Comparison of ENCODE assay signal across 19 cellular contexts in genomic region chr18:48836806-48837615, GRCh38.
A peak's percentile ranks its signal among the peaks of the same experiment; 100 is the strongest.
DNase-seq lines count a peak whose midpoint lies in the region; ATAC-seq and TF ChIP-seq lines count a peak whose summit lies in the region.
"Had no signal": no experiment of that assay in that cellular context is flagged by ENCODE, and none has a peak within 500 bp of the region (broad histone marks: within the 10 kb centered on the region; RNA-seq: fewer than 3 reads in every experiment).

No MANE protein-coding gene starts in this region.

- H2AK9ac ChIP-seq in IMR-90 (replicated peaks; ENCODE audit: low read depth, low read length, poor library complexity) = peak overlapping the region; percentile 23

- no peak overlapping the region; a peak in 1 of 4 replicates for H4K8ac ChIP-seq in IMR-90 (ENCODE audit: low read depth in 2 of 2, low read length in 2 of 2)

- H3K9ac ChIP-seq in IMR-90 (ENCODE audit: low read depth, low read length) = no peak overlapping the region

- no peak overlapping the region for H4K91ac ChIP-seq in IMR-90 (ENCODE audit: insufficient read depth, low read depth, low read length)

- no peak overlapping the region for H3K18ac ChIP-seq in IMR-90 (ENCODE audit: low read depth, low read length)

- H3K9me1 ChIP-seq in IMR-90 (ENCODE audit: insufficient read depth, low read length) = peaks cover 34% of the 10 kb centered on the region

- peaks cover 19 to 77% of the 10 kb centered on the region in 2 experiments for H3K79me1 ChIP-seq in IMR-90 (ENCODE audit: low read depth in 1 of 2, low read length in 2 of 2)

- H2AFZ ChIP-seq in IMR-90 (replicated peaks; ENCODE audit: low read length, poor library complexity) = no peak overlapping the region

- no peaks in the 10 kb centered on the region for H3K27me3 Mint-ChIP-seq in CD4-positive, alpha-beta memory T cell
- H3K27me3 Mint-ChIP-seq in dendritic cell treated with granulocyte-macrophage colony-stimulating factor and Interleukin-4, amounts not matched to agents 40 ng/mL and 50 ng/mL, for 4 days = peaks cover 13% of the 10 kb centered on the region
- H3K27me3 Mint-ChIP-seq in osteocyte (ENCODE audit: unreplicated experiment) = no peaks in the 10 kb centered on the region
- H3K27me3 Mint-ChIP-seq in progenitor cell of endocrine pancreas = no peaks in the 10 kb centered on the region
- H3K27me3 Mint-ChIP-seq: activated B cell treated with CpG ODN at 0.5 μM for 24 hours; stimulated activated naive CD8-positive, alpha-beta T cell treated with anti-CD3 and anti-CD28 coated beads, Interleukin-15, Interleukin-2, amounts not matched to agents 100 ng/mL and 50 ng/mL, for 24 hours had no signal

- peaks cover 0 to 2% (median 0%) of the 10 kb centered on the region in 8 donors for H3K9me3 Mint-ChIP-seq in CD4-positive, alpha-beta memory T cell
- H3K9me3 Mint-ChIP-seq in dendritic cell treated with granulocyte-macrophage colony-stimulating factor and Interleukin-4, amounts not matched to agents 40 ng/mL and 50 ng/mL, for 4 days = no peaks in the 10 kb centered on the region
- H3K9me3 Mint-ChIP-seq in osteocyte (ENCODE audit: unreplicated experiment) (no peaks in the 10 kb centered on the region), progenitor cell of endocrine pancreas (ENCODE audit: low read depth) (no peaks in the 10 kb centered on the region)
- H3K9me3 Mint-ChIP-seq: activated B cell treated with CpG ODN at 0.5 μM for 24 hours; stimulated activated naive CD8-positive, alpha-beta T cell treated with anti-CD3 and anti-CD28 coated beads, Interleukin-15, Interleukin-2, amounts not matched to agents 100 ng/mL and 50 ng/mL, for 24 hours had no signal

- POLR2A ChIA-PET in CD4-positive, alpha-beta memory T cell (lab: Charles Lee; ENCODE audit: partially characterized antibody) = interaction anchor here (3.4 to 8.1 kb wide), 3 partner anchors 22 to 114 kb away, joined by 17 to 101 read pairs (median 44); partner anchors contain the start of gene SMAD7
- POLR2A ChIA-PET in IMR-90 (lab: Charles Lee; ENCODE audit: unreplicated experiment) = no interaction called here

- in situ Hi-C loops in IMR-90 (cut with MboI; ENCODE audit: low sequenced_read_pairs) = no loop called here

- H3K4me2 ChIP-seq in IMR-90 (ENCODE audit: low read depth, low read length) = no peak overlapping the region

- no peaks in the 10 kb centered on the region for H3K27me3 ChIP-seq in CD4-positive, alpha-beta memory T cell (ENCODE audit: insufficient read depth, low read length)
- H3K27me3 ChIP-seq in IMR-90 (ENCODE audit: control insufficient read depth, insufficient read depth, low read length) = no peaks in the 10 kb centered on the region
- H3K27me3 ChIP-seq: ovary had no signal

- H4K20me1 ChIP-seq in IMR-90 (ENCODE audit: insufficient read depth, low read length) = no peaks in the 10 kb centered on the region; the same call in 1 of the 2 replicates

- H3K36me3 ChIP-seq in CD4-positive, alpha-beta memory T cell (ENCODE audit: insufficient read depth, low read length) = no peaks in the 10 kb centered on the region
- H3K36me3 ChIP-seq in IMR-90 (ENCODE audit: control insufficient read depth, insufficient read depth, low read length) = no peaks in the 10 kb centered on the region; the same call in none of the 2 replicates
- H3K36me3 ChIP-seq: left ventricle myocardium inferior, ovary had no signal

- H2BK15ac ChIP-seq in IMR-90 (ENCODE audit: low read depth, low read length) = no peak overlapping the region

- H3K9me3 ChIP-seq in CD4-positive, alpha-beta memory T cell (ENCODE audit: control insufficient read depth in 1 of 2, low read length in 2 of 2) = no peaks in the 10 kb centered on the region
- H3K9me3 ChIP-seq in IMR-90 (ENCODE audit: control insufficient read depth, insufficient read depth, low read length) = no peaks in the 10 kb centered on the region
- H3K9me3 ChIP-seq: Caco-2, left ventricle myocardium inferior, ovary had no signal

- no peak for TF ChIP-seq POLR2A in IMR-90 (IDR thresholded peaks at IDR 0.05; ENCODE audit: low read depth, low read length)

- CTCF ChIA-PET in CD4-positive, alpha-beta memory T cell (lab: Charles Lee; ENCODE audit: partially characterized antibody) = no interaction called here
- CTCF ChIA-PET in IMR-90 (lab: Yijun Ruan, JAX) = no interaction called here

- peaks cover 100% of the 10 kb centered on the region for H3K4me1 ChIP-seq in CD4-positive, alpha-beta memory T cell (ENCODE audit: insufficient read depth, low read length)
- peaks cover 40% of the 10 kb centered on the region for H3K4me1 ChIP-seq in IMR-90 (ENCODE audit: control insufficient read depth, insufficient read depth, low read length)
- H3K4me1 ChIP-seq: Caco-2 had no signal

- TF ChIP-seq CTCF in IMR-90 (conservative IDR thresholded peaks at IDR 0.05; ENCODE audit: low read depth, low read length) (no peak), osteocyte (IDR thresholded peaks at IDR 0.05) (no peak), progenitor cell of endocrine pancreas (IDR thresholded peaks at IDR 0.05; ENCODE audit: unreplicated experiment) (no peak)

- H3K23ac ChIP-seq in IMR-90 (ENCODE audit: low read depth, low read length) = no peak overlapping the region

- peak overlapping the region; percentile 17 for H3K27ac ChIP-seq in CD4-positive, alpha-beta memory T cell (ENCODE audit: low read depth, low read length)
- no peak overlapping the region for H3K27ac ChIP-seq in IMR-90 (ENCODE audit: insufficient read depth, low read length)
- H3K27ac ChIP-seq: left ventricle myocardium inferior, ovary had no signal

- no peak overlapping the region; the same call in 1 of the 2 replicates for H2BK20ac ChIP-seq in IMR-90 (ENCODE audit: low read depth, low read length)

- no peak overlapping the region for H4K5ac ChIP-seq in IMR-90 (ENCODE audit: low read depth, low read length)

- peaks cover 0 to 1% of the 10 kb centered on the region in 2 donors for H3K36me3 Mint-ChIP-seq in CD4-positive, alpha-beta memory T cell
- no peaks in the 10 kb centered on the region for H3K36me3 Mint-ChIP-seq in dendritic cell treated with granulocyte-macrophage colony-stimulating factor and Interleukin-4, amounts not matched to agents 40 ng/mL and 50 ng/mL, for 4 days (ENCODE audit: low read depth)
- H3K36me3 Mint-ChIP-seq in osteocyte (ENCODE audit: unreplicated experiment) = peaks cover 6% of the 10 kb centered on the region
- H3K36me3 Mint-ChIP-seq in progenitor cell of endocrine pancreas (ENCODE audit: insufficient read depth) = no peaks in the 10 kb centered on the region

- peak overlapping the region; percentile 42 to 97 (median 91) for H3K27ac Mint-ChIP-seq in CD4-positive, alpha-beta memory T cell
- peak overlapping the region; percentile 24 for H3K27ac Mint-ChIP-seq in dendritic cell treated with granulocyte-macrophage colony-stimulating factor and Interleukin-4, amounts not matched to agents 40 ng/mL and 50 ng/mL, for 4 days
- H3K27ac Mint-ChIP-seq in osteocyte (ENCODE audit: unreplicated experiment) (peak overlapping the region; percentile 93), progenitor cell of endocrine pancreas (no peak overlapping the region)
- H3K27ac Mint-ChIP-seq: activated B cell treated with CpG ODN at 0.5 μM for 24 hours had no signal

- no peak overlapping the region for H3K56ac ChIP-seq in IMR-90 (ENCODE audit: extremely low read depth, insufficient read depth, low read length)

- no peak for ATAC-seq in IMR-90 (ENCODE audit: low read depth)
- no peak for ATAC-seq in GM18870 (IDR thresholded peaks at IDR 0.05; ENCODE audit: unreplicated experiment)
- ATAC-seq: sciatic nerve had no signal

- TF ChIP-seq RAD21 in IMR-90 (IDR thresholded peaks at IDR 0.05; ENCODE audit: low read length) = no peak

- no TSS peak for BruUV-seq in IMR-90 (replicated peaks; lab: Mats Ljungman, UMichigan)

- H3K4ac ChIP-seq in IMR-90 (ENCODE audit: low read depth, low read length) = no peak overlapping the region

- H2BK5ac ChIP-seq in IMR-90 (ENCODE audit: low read depth, low read length, poor library complexity, severe bottlenecking) = no peak overlapping the region

- dilution Hi-C loops in IMR-90 (cut with HindIII; ENCODE audit: low sequenced_read_pairs, unreplicated experiment) = no loop called here

- H3K14ac ChIP-seq in IMR-90 (replicated peaks; ENCODE audit: low read depth, low read length) = no peak overlapping the region

- intact Hi-C loops in CD4-positive, alpha-beta memory T cell (cut with micrococcal nuclease) = no loop called here
- intact Hi-C loops in IMR-90 (cut with micrococcal nuclease) = loop anchor here (10.0 kb wide), 1 partner anchor 398 kb away; no protein-coding TSS in a partner anchor
- intact Hi-C loops in dendritic cell treated with granulocyte-macrophage colony-stimulating factor and Interleukin-4, amounts not matched to agents 40 ng/mL and 50 ng/mL, for 4 days (cut with micrococcal nuclease) = no loop called here

- no peak overlapping the region for H3K4me3 ChIP-seq in CD4-positive, alpha-beta memory T cell (ENCODE audit: low read length in 2 of 2)
- H3K4me3 ChIP-seq in IMR-90 (ENCODE audit: insufficient read depth, low read depth, low read length) = no peak overlapping the region
- H3K4me3 ChIP-seq: left ventricle myocardium inferior, ovary had no signal

- H2BK120ac ChIP-seq in IMR-90 (ENCODE audit: low read depth, low read length) = no peak overlapping the region

- peak overlapping the region; percentile 18; the same call in 1 of the 2 replicates for H2AK5ac ChIP-seq in IMR-90 (ENCODE audit: low read depth, low read length)

- peaks cover 70 to 98% (median 84%) of the 10 kb centered on the region in 4 donors for H3K4me1 Mint-ChIP-seq in CD4-positive, alpha-beta memory T cell
- peaks cover 96% of the 10 kb centered on the region for H3K4me1 Mint-ChIP-seq in dendritic cell treated with granulocyte-macrophage colony-stimulating factor and Interleukin-4, amounts not matched to agents 40 ng/mL and 50 ng/mL, for 4 days (ENCODE audit: low read depth)
- H3K4me1 Mint-ChIP-seq in osteocyte (ENCODE audit: unreplicated experiment) (peaks cover 89% of the 10 kb centered on the region), progenitor cell of endocrine pancreas (ENCODE audit: low read depth) (peaks cover 29% of the 10 kb centered on the region)

- WGBS in IMR-90 (ENCODE audit: extremely low coverage in 2 of 2, insufficient read length in 1 of 2), 2 experiments = 95% methylated on average over 6 of the region's 13 CpGs; no CpG with 5 or more reads in 1 of the 2 experiments

- H3K4me3 Mint-ChIP-seq in CD4-positive, alpha-beta memory T cell = peak overlapping the region in 3 of 8 donors; percentile 39 to 65 (median 47)
- H3K4me3 Mint-ChIP-seq in dendritic cell treated with granulocyte-macrophage colony-stimulating factor and Interleukin-4, amounts not matched to agents 40 ng/mL and 50 ng/mL, for 4 days = no peak overlapping the region
- H3K4me3 Mint-ChIP-seq in osteocyte (ENCODE audit: unreplicated experiment) (no peak overlapping the region), progenitor cell of endocrine pancreas (ENCODE audit: low read depth) (no peak overlapping the region)
- H3K4me3 Mint-ChIP-seq: activated B cell treated with CpG ODN at 0.5 μM for 24 hours; stimulated activated naive CD8-positive, alpha-beta T cell treated with anti-CD3 and anti-CD28 coated beads, Interleukin-15, Interleukin-2, amounts not matched to agents 100 ng/mL and 50 ng/mL, for 24 hours had no signal

- peak in 1 of 5 donors; percentile 38 for DNase-seq in CD4-positive, alpha-beta memory T cell
- DNase-seq in IMR-90 (no peak), osteocyte (ENCODE audit: extremely low spot score, unreplicated experiment) (no peak), germinal center (ENCODE audit: low spot score) (no peak), progenitor cell of endocrine pancreas (ENCODE audit: low spot score, unreplicated experiment) (no peak), NCI-H524 treated with DMSO at 0.1 percent for 48 hours (lab: John Stamatoyannopoulos, UW) (no peak)
- DNase-seq: activated B cell treated with CpG ODN at 0.5 μM for 24 hours; activated naive CD4-positive, alpha-beta T cell; Caco-2; Karpas-422; left ventricle myocardium inferior; NCI-H1048; NCI-H2081; NCI-H446 treated with DMSO at 0.1 percent for 48 hours had no signal
